In the genomic region with DNA sequence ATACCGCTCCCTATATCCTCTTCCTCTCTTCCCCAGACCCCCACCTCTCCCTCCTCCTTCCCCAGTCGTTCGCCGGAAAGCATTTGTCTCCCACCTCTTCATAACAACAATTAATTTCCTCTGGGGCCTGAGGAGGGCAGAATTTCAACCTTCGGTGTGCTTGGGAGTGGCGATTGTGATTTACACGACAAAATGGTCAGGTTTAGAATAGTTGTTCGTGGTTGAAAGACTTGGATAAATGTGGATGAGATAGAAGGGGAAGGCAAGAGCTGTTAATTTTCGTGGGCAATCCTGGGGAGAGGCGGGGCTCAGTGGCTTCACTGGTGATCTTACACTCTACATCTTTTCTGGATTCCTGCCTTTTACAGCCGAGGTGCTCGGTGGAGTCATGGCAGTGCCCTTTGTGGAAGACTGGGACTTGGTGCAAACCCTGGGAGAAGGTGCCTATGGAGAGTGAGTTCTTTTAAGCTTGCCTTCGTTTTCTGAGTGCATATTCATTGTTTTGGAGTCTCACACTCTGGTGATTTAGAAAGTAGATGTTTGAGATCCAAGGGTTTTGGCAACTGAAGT, we compare ENCODE assay signal across 8 cellular contexts. TPM values are rescaled to one million over a fixed set of nuclear protein-coding genes. Genes with fewer than 3 reads are reported as not detected.
DNase-seq lines count a peak whose midpoint lies in the region; ATAC-seq, FAIRE-seq and TF ChIP-seq lines count a peak whose summit lies in the region.

No MANE protein-coding gene starts in this region.

- DNase-seq in DMS153 (lab: John Stamatoyannopoulos, UW) (peak; percentile 23), T-helper 17 cell (peak in 2 of 3 donors; percentile 6 to 7), endothelial cell of umbilical vein (ENCODE audit: low read depth, low spot score) (peak; percentile 75)
- peak in 8 of 10 donors; percentile 6 to 67 (median 22) for DNase-seq in naive thymus-derived CD8-positive, alpha-beta T cell
- no peak for DNase-seq in NK-92 treated with Interleukin-12 subunit alpha and Interleukin-12 subunit beta, amount 100 ng/mL, for 24 hours (lab: John Stamatoyannopoulos, UW)
- DNase-seq in stimulated activated CD4-positive, alpha-beta T cell treated with anti-CD3 and anti-CD28 coated beads, Interleukin-2, amount 100 ng/mL, for 48 hours, result no peak

- TSS peak; percentile 48 for BruUV-seq in endothelial cell of umbilical vein (replicated peaks; lab: Mats Ljungman, UMichigan)

- intact Hi-C loops in endothelial cell of umbilical vein (cut with micrococcal nuclease), result loop anchor here (1.0 to 5.0 kb wide), 4 partner anchors 48 to 248 kb away; a partner anchor contains a TSS

- H3K4me3 ChIP-seq in endothelial cell of umbilical vein (replicated peaks in 1 of 3; ENCODE audit: insufficient read depth in 1 of 3, low read depth in 1 of 3, low read length in 3 of 3), result peak overlapping the region; percentile 24 to 91 (median 60)

- TF ChIP-seq CTCF in endothelial cell of umbilical vein (IDR thresholded peaks at IDR 0.05; ENCODE audit: extremely low read depth in 1 of 2, insufficient read depth in 1 of 2, low read depth in 1 of 2, low read length in 2 of 2), result peak in 1 of 2 donors; percentile 23

- peak overlapping the region; percentile 100 for H3K4me3 Mint-ChIP-seq in T-helper 17 cell
- peak overlapping the region; percentile 92 to 100 (median 96) for H3K4me3 Mint-ChIP-seq in naive thymus-derived CD8-positive, alpha-beta T cell

- H3K9me1 ChIP-seq in endothelial cell of umbilical vein (replicated peaks; ENCODE audit: control insufficient read depth, extremely low read depth, insufficient read depth, low read length), result no peaks in the 10 kb centered on the region

- no peaks in the 10 kb centered on the region for H3K9me3 Mint-ChIP-seq in naive thymus-derived CD8-positive, alpha-beta T cell

- peak overlapping the region; percentile 49 for H3K27ac ChIP-seq in endothelial cell of umbilical vein (ENCODE audit: insufficient read depth, low read depth, low read length)

- no peaks in the 10 kb centered on the region for H3K27me3 Mint-ChIP-seq in T-helper 17 cell
- H3K27me3 Mint-ChIP-seq in naive thymus-derived CD8-positive, alpha-beta T cell, result peaks cover 0 to 4% (median 0%) of the 10 kb centered on the region in 5 donors

- ATAC-seq in GM19395 (IDR thresholded peaks at IDR 0.05; ENCODE audit: unreplicated experiment) (peak; percentile 43), HG03457 (IDR thresholded peaks at IDR 0.05; ENCODE audit: unreplicated experiment) (peak; percentile 28), T-helper 17 cell (peak; percentile 36)
- peak; percentile 28 to 38 for ATAC-seq in naive thymus-derived CD8-positive, alpha-beta T cell

- H3K27me3 ChIP-seq in endothelial cell of umbilical vein (ENCODE audit: control insufficient read depth in 2 of 2, insufficient read depth in 2 of 2, low read length in 2 of 2), result no peaks in the 10 kb centered on the region

- dilution Hi-C loops in endothelial cell of umbilical vein (cut with MboI; ENCODE audit: extremely low pct_ligation_motif_present, low sequenced_read_pairs), result no loop called here

- peaks cover 0 to 7% of the 10 kb centered on the region in 2 experiments for H3K36me3 ChIP-seq in endothelial cell of umbilical vein (ENCODE audit: control insufficient read depth in 2 of 2, extremely low read depth in 1 of 2, insufficient read depth in 2 of 2, low read length in 2 of 2)

- peaks cover 26% of the 10 kb centered on the region for H3K4me1 ChIP-seq in endothelial cell of umbilical vein (ENCODE audit: control insufficient read depth, extremely low read depth, insufficient read depth, low read length)

- peak overlapping the region; percentile 96 for H3K4me2 ChIP-seq in endothelial cell of umbilical vein (ENCODE audit: insufficient read depth, low read length)

- no peak for TF ChIP-seq POLR2A in endothelial cell of umbilical vein (IDR thresholded peaks at IDR 0.05; ENCODE audit: low read depth, low read length)

- peak overlapping the region; percentile 99 for H3K27ac Mint-ChIP-seq in T-helper 17 cell
- H3K27ac Mint-ChIP-seq in naive thymus-derived CD8-positive, alpha-beta T cell, result peak overlapping the region; percentile 56 to 98 (median 96)

- peaks cover 24% of the 10 kb centered on the region for H3K4me1 Mint-ChIP-seq in T-helper 17 cell
- peaks cover 8 to 21% (median 18%) of the 10 kb centered on the region in 4 donors for H3K4me1 Mint-ChIP-seq in naive thymus-derived CD8-positive, alpha-beta T cell

- H3K9me3 ChIP-seq in T-helper 17 cell (ENCODE audit: control insufficient read depth, low read length, poor library complexity, severe bottlenecking) (no peaks in the 10 kb centered on the region), endothelial cell of umbilical vein (replicated peaks; ENCODE audit: control insufficient read depth, insufficient read depth, low read length) (no peaks in the 10 kb centered on the region)

- POLR2A ChIA-PET in endothelial cell of umbilical vein (lab: Charles Lee), result interaction anchor here (1.8 kb wide), 1 partner anchor 33 kb away, joined by 8 read pairs; a partner anchor contains a TSS
- POLR2A ChIA-PET in naive thymus-derived CD8-positive, alpha-beta T cell (lab: Charles Lee), result interaction anchor here (2.5 kb wide), 1 partner anchor 34 kb away, joined by 32 read pairs; a partner anchor contains a TSS

- peaks cover 15% of the 10 kb centered on the region for H3K79me2 ChIP-seq in endothelial cell of umbilical vein (ENCODE audit: control insufficient read depth, insufficient read depth, low read length)

- H2AFZ ChIP-seq in endothelial cell of umbilical vein (ENCODE audit: low read depth, low read length), result peak overlapping the region; percentile 28

- H3K9ac ChIP-seq in endothelial cell of umbilical vein (replicated peaks; ENCODE audit: extremely low read depth, insufficient read depth, low read length), result peak overlapping the region; percentile 64

- CTCF ChIA-PET in endothelial cell of umbilical vein (lab: Charles Lee), result interaction anchor here (0.7 to 7.0 kb wide), 5 partner anchors 17 to 254 kb away, joined by 3 to 44 read pairs (median 3); no protein-coding TSS in a partner anchor

- H4K20me1 ChIP-seq in endothelial cell of umbilical vein (replicated peaks; ENCODE audit: control insufficient read depth, extremely low read depth, insufficient read depth, low read length), result no peaks in the 10 kb centered on the region

- peak; percentile 59 for FAIRE-seq in endothelial cell of umbilical vein (lab: Jason Lieb, UNC)

- peaks cover 2% of the 10 kb centered on the region for H3K36me3 Mint-ChIP-seq in T-helper 17 cell (ENCODE audit: low read depth)
- peaks cover 0 to 7% (median 4%) of the 10 kb centered on the region in 3 donors for H3K36me3 Mint-ChIP-seq in naive thymus-derived CD8-positive, alpha-beta T cell

RNA-seq across cellular contexts. Expression of a gene that starts 1.5 kb away (rescaled TPM):
- total RNA-seq in T-helper 17 cell, result 10 to 100 TPM in 1 of 2 donors, 1 to 10 TPM in 1; 7.9 to 16.0 TPM
- total RNA-seq in endothelial cell of umbilical vein, result 55.6 and 66.1 TPM in 2 replicates
- 11.8 and 15.0 TPM in 2 replicates for polyA plus RNA-seq in endothelial cell of umbilical vein
- polyA plus RNA-seq in endothelial cell of umbilical vein (2011; cell fraction: cytosol; rRNA removed), result 22.5 and 26.7 TPM in 2 replicates
- polyA plus RNA-seq in endothelial cell of umbilical vein (2011; cell fraction: nucleus; rRNA removed), result 23.5 and 38.8 TPM in 2 replicates
- 34.3 and 57.9 TPM in 2 replicates for polyA plus RNA-seq in endothelial cell of umbilical vein (2012)
- polyA minus RNA-seq in endothelial cell of umbilical vein, result 23.3 and 25.5 TPM in 2 replicates
- polyA minus RNA-seq in endothelial cell of umbilical vein (2011; cell fraction: cytosol; rRNA and poly(A)+ RNA removed), result 19.6 TPM
- polyA minus RNA-seq in endothelial cell of umbilical vein (2011; cell fraction: nucleus; rRNA and poly(A)+ RNA removed), result 38.6 and 58.6 TPM in 2 replicates
- 1 to 10 TPM; 2.0 to 2.1 TPM for total RNA-seq in naive thymus-derived CD8-positive, alpha-beta T cell
- 1 to 10 TPM; 1.0 to 2.1 (median 1.3) TPM for polyA plus RNA-seq in naive thymus-derived CD8-positive, alpha-beta T cell

RNA-seq across cellular contexts. Expression of a gene that starts 33.8 kb away (rescaled TPM):
- total RNA-seq in T-helper 17 cell (10 to 100 TPM; 54.8 to 61.4 TPM), endothelial cell of umbilical vein (216 and 236 TPM in 2 replicates)
- 316 and 362 TPM in 2 replicates for polyA plus RNA-seq in endothelial cell of umbilical vein
- polyA plus RNA-seq in endothelial cell of umbilical vein (2011; cell fraction: cytosol; rRNA removed), result 155 and 204 TPM in 2 replicates
- 173 and 181 TPM in 2 replicates for polyA plus RNA-seq in endothelial cell of umbilical vein (2011; cell fraction: nucleus; rRNA removed)
- 237 and 256 TPM in 2 replicates for polyA plus RNA-seq in endothelial cell of umbilical vein (2012)
- polyA minus RNA-seq in endothelial cell of umbilical vein, result 1,347 and 1,527 TPM in 2 replicates
- 124 TPM for polyA minus RNA-seq in endothelial cell of umbilical vein (2011; cell fraction: cytosol; rRNA and poly(A)+ RNA removed)
- 241 and 437 TPM in 2 replicates for polyA minus RNA-seq in endothelial cell of umbilical vein (2011; cell fraction: nucleus; rRNA and poly(A)+ RNA removed)
- total RNA-seq in naive thymus-derived CD8-positive, alpha-beta T cell, result 10 to 100 TPM; 57.0 to 64.5 TPM
- 10 to 100 TPM; 36.8 to 53.4 (median 40.1) TPM for polyA plus RNA-seq in naive thymus-derived CD8-positive, alpha-beta T cell

RNA-seq across cellular contexts. Expression of a gene that starts 54.2 kb away (rescaled TPM):
- total RNA-seq in T-helper 17 cell (not detected), endothelial cell of umbilical vein (not detected in 2 replicates)
- polyA plus RNA-seq in endothelial cell of umbilical vein, result not detected in 2 replicates
- 0.07 TPM in 1 of 2 replicates, not detected in the other for polyA plus RNA-seq in endothelial cell of umbilical vein (2011; cell fraction: cytosol; rRNA removed)
- polyA plus RNA-seq in endothelial cell of umbilical vein (2011; cell fraction: nucleus; rRNA removed), result 0.07 and 0.14 TPM in 2 replicates
- polyA plus RNA-seq in endothelial cell of umbilical vein (2012), result 0.20 and 0.67 TPM in 2 replicates
- polyA minus RNA-seq in endothelial cell of umbilical vein, result not detected in 2 replicates
- polyA minus RNA-seq in endothelial cell of umbilical vein (2011; cell fraction: cytosol; rRNA and poly(A)+ RNA removed), result not detected
- not detected in 2 replicates for polyA minus RNA-seq in endothelial cell of umbilical vein (2011; cell fraction: nucleus; rRNA and poly(A)+ RNA removed)
- not detected for total RNA-seq in naive thymus-derived CD8-positive, alpha-beta T cell
- not detected for polyA plus RNA-seq in naive thymus-derived CD8-positive, alpha-beta T cell

RNA-seq across cellular contexts. Expression of a gene that starts 57.2 kb away (rescaled TPM):
- total RNA-seq in T-helper 17 cell (10 to 100 TPM; 19.4 to 21.9 TPM), endothelial cell of umbilical vein (115 and 119 TPM in 2 replicates)
- 175 and 192 TPM in 2 replicates for polyA plus RNA-seq in endothelial cell of umbilical vein
- polyA plus RNA-seq in endothelial cell of umbilical vein (2011; cell fraction: cytosol; rRNA removed), result 111 and 122 TPM in 2 replicates
- polyA plus RNA-seq in endothelial cell of umbilical vein (2011; cell fraction: nucleus; rRNA removed), result 39.6 and 49.7 TPM in 2 replicates
- polyA plus RNA-seq in endothelial cell of umbilical vein (2012), result 116 and 160 TPM in 2 replicates
- 156 and 172 TPM in 2 replicates for polyA minus RNA-seq in endothelial cell of umbilical vein
- 34.1 TPM for polyA minus RNA-seq in endothelial cell of umbilical vein (2011; cell fraction: cytosol; rRNA and poly(A)+ RNA removed)
- 19.0 and 32.2 TPM in 2 replicates for polyA minus RNA-seq in endothelial cell of umbilical vein (2011; cell fraction: nucleus; rRNA and poly(A)+ RNA removed)
- 10 to 100 TPM; 34.6 to 39.4 TPM for total RNA-seq in naive thymus-derived CD8-positive, alpha-beta T cell
- polyA plus RNA-seq in naive thymus-derived CD8-positive, alpha-beta T cell, result 10 to 100 TPM; 56.0 to 84.4 (median 74.0) TPM

Comparison
In these comparisons a context has a peak if more than half of its experiments do, and no peak if none do; other contexts are left out.
1. DNase-seq: peak in DMS153 (single experiment), T-helper 17 cell (2 of 3), endothelial cell of umbilical vein (single experiment) and naive thymus-derived CD8-positive, alpha-beta T cell (8 of 10); none in NK-92 treated with Interleukin-12 subunit alpha and Interleukin-12 subunit beta, amount 100 ng/mL, for 24 hours (single experiment) and stimulated activated CD4-positive, alpha-beta T cell treated with anti-CD3 and anti-CD28 coated beads, Interleukin-2, amount 100 ng/mL, for 48 hours (0 of 2).
2. Peak in every context shown above with its lines, with median percentiles within 50 percentile points of each other: ATAC-seq.